29 cellular contexts compared by ENCODE assay signal in the genomic region with DNA sequence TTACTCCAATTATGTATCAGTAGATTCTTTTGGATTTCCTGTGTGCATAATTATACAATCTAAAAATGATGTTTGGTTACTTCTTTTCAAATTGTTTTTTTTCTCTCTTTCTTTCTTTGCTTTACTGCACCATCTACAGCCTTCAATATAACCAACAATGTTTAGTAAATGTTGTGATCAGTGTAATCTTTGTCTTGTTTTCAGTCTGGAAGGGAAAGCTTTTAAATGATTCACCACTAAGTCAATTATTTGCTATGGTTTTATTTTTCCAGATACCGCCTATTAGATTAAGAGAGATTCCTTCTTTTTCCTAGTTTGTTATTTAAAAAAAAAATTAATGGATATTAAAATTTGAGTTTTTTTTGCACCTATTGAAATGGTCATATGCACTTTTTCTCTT.
"Had no signal": no experiment of that assay in that cellular context is flagged by ENCODE, and none has a peak within 500 bp of the region (broad histone marks: within the 10 kb centered on the region; RNA-seq: fewer than 3 reads in every experiment).

No MANE protein-coding gene starts in this region.

- H3K9me3 ChIP-seq: ascending aorta had no signal

- H3K27me3 ChIP-seq: ascending aorta, cardiac muscle cell, MG63 had no signal

- H2AFZ ChIP-seq: PC-9 had no signal

- H3K27ac ChIP-seq: ascending aorta, cardiac muscle cell, PC-9 had no signal

- H3K4me2 ChIP-seq: PC-9 had no signal

- H3K4me3 ChIP-seq: ascending aorta, cardiac muscle cell, MG63, PC-9 had no signal

- H3K36me3 ChIP-seq: ascending aorta, cardiac muscle cell, MG63 had no signal

- ATAC-seq: activated CD4-positive, alpha-beta T cell treated with anti-CD3 and anti-CD28 coated beads for 36 hours; activated CD4-positive, CD25-positive, alpha-beta regulatory T cell treated with anti-CD3 and anti-CD28 coated beads, Interleukin-2, amount 50 U/mL, for 24 hours; activated CD8-positive, alpha-beta T cell treated with anti-CD3 and anti-CD28 coated beads, Interleukin-2, amount 10 ng/mL, durations not matched to agents 7 days and 5 days; WTC11 had no signal

- H3K4me1 ChIP-seq: ascending aorta had no signal

- DNase-seq: activated CD4-positive, alpha-beta T cell treated with anti-CD3 and anti-CD28 coated beads for 36 hours; activated CD4-positive, alpha-beta T cell treated with anti-CD3 and anti-CD28 coated beads, Interleukin-2, amount 10 ng/mL, durations not matched to agents 7 days and 5 days; activated CD4-positive, alpha-beta T cell treated with anti-CD3 and anti-CD28 coated beads, Interleukin-2, amount 50 U/mL, for 48 hours; activated CD8-positive, alpha-beta T cell treated with anti-CD3 and anti-CD28 coated beads, Interleukin-2, amount 10 ng/mL, durations not matched to agents 7 days and 5 days; activated gamma-delta T cell; activated naive CD4-positive, alpha-beta T cell treated with Interleukin-2 at 50 U/mL for 16 hours; activated naive CD8-positive, alpha-beta T cell treated with anti-CD3 and anti-CD28 coated beads, Interleukin-2, amount 10 ng/mL, durations not matched to agents 7 days and 5 days; activated T-cell treated with anti-CD3 and anti-CD28 coated beads, Interleukin-2, amount 50 U/mL, for 24 hours; amygdala; Kasumi-1; KG1; MG63; MV-4-11; NCI-H1092; NCI-H1436 treated with DMSO at 0.1 percent for 48 hours; NCI-H1694 treated with DMSO at 0.1 percent for 48 hours; NCI-H2029 treated with DMSO at 0.1 percent for 48 hours; NCI-H2107; NCI-H2171; NCI-H510A; NCI-H526; NCI-H748 treated with DMSO at 0.1 percent for 48 hours; NK-92 treated with Interleukin-12 subunit alpha and Interleukin-12 subunit beta, amount 100 ng/mL, for 24 hours; PC-9; Right ventricle myocardium superior had no signal
